ENCODE assay signal across 29 cellular contexts in genomic region chr10:58140054-58140453, GRCh38.
"Had no signal": no experiment of that assay in that cellular context is flagged by ENCODE, and none has a peak within 500 bp of the region (broad histone marks: within the 10 kb centered on the region; RNA-seq: fewer than 3 reads in every experiment).

No MANE protein-coding gene starts in this region.

- H3K27me3 Mint-ChIP-seq: progenitor cell of endocrine pancreas had no signal

- H3K9me3 ChIP-seq: neutrophil, psoas muscle, right lobe of liver, thoracic aorta, thyroid gland, tibial nerve, upper lobe of left lung had no signal

- H3K4me1 ChIP-seq: psoas muscle, right lobe of liver, stomach, thyroid gland, upper lobe of left lung had no signal

- H3K27me3 ChIP-seq: neutrophil, right lobe of liver, stomach, thyroid gland, tibial nerve, upper lobe of left lung had no signal

- H3K36me3 Mint-ChIP-seq: naive B cell; naive thymus-derived CD8-positive, alpha-beta T cell; stimulated activated effector memory CD8-positive, alpha-beta T cell treated with anti-CD3 and anti-CD28 coated beads, Interleukin-12 subunit alpha, Interleukin-12 subunit beta, amount 100 ng/mL, for 72 hours; stimulated activated naive B cell treated with anti-CD40 and anti-IgM and Interleukin-4, amounts not matched to agents 10 μg/mL and 1 μg/mL and 100 μg/mL, for 72 hours had no signal

- H3K4me3 ChIP-seq: psoas muscle, right lobe of liver, skin epidermis, stomach, thoracic aorta, thyroid gland, tibial nerve, upper lobe of left lung had no signal

- H3K4me1 Mint-ChIP-seq: naive B cell; nephron progenitor cell; neural crest cell; stimulated activated naive B cell treated with anti-CD40 and anti-IgM and Interleukin-4, amounts not matched to agents 10 μg/mL and 1 μg/mL and 100 μg/mL, for 72 hours had no signal

- DNase-seq: naive B cell; naive thymus-derived CD8-positive, alpha-beta T cell; nephron progenitor cell; nucleus accumbens; posterior cingulate gyrus; psoas muscle; right cardiac atrium; right lobe of liver; stimulated activated CD4-positive, alpha-beta T cell treated with anti-CD3 and anti-CD28 coated beads, Interleukin-15, amount 100 ng/mL, for 24 hours; stimulated activated CD4-positive, alpha-beta T cell treated with anti-CD3 and anti-CD28 coated beads, Interleukin-2, amount 100 ng/mL, for 24 hours; stimulated activated CD4-positive, alpha-beta T cell treated with anti-CD3 and anti-CD28 coated beads, Interleukin-2, amount 100 ng/mL, for 48 hours; stimulated activated CD4-positive, alpha-beta T cell treated with anti-CD3 and anti-CD28 coated beads, Interleukin-4, amount 100 ng/mL, for 24 hours; stimulated activated naive B cell treated with anti-CD40 and anti-IgM and Interleukin-4, amounts not matched to agents 10 μg/mL and 1 μg/mL and 100 μg/mL, for 72 hours; stimulated activated naive CD4-positive, alpha-beta T cell treated with Interleukin-2 at 50 U/mL for 16 hours; stomach; thyroid gland; trophoblast cell; upper lobe of left lung had no signal

- H3K36me3 ChIP-seq: neutrophil, right lobe of liver, stomach, thoracic aorta, thyroid gland, tibial nerve, upper lobe of left lung had no signal

- ATAC-seq: naive thymus-derived CD8-positive, alpha-beta T cell; natural killer cell treated with Interleukin-12 subunit alpha and Interleukin-12 subunit beta and Interleukin-15 and Interleukin-18, amount 100 ng/mL, for 72 hours; psoas muscle; right cardiac atrium; right lobe of liver; stimulated activated effector memory CD8-positive, alpha-beta T cell treated with anti-CD3 and anti-CD28 coated beads, Interleukin-12 subunit alpha, Interleukin-12 subunit beta, amount 100 ng/mL, for 72 hours; stimulated activated naive B cell treated with anti-CD40 and anti-IgM and Interleukin-4, amounts not matched to agents 10 μg/mL and 1 μg/mL and 100 μg/mL, for 72 hours had no signal

- H3K27ac Mint-ChIP-seq: naive thymus-derived CD8-positive, alpha-beta T cell; natural killer cell treated with Interleukin-12 subunit alpha and Interleukin-12 subunit beta and Interleukin-15 and Interleukin-18, amount 100 ng/mL, for 72 hours; nephron progenitor cell; progenitor cell of endocrine pancreas; stimulated activated effector memory CD8-positive, alpha-beta T cell treated with anti-CD3 and anti-CD28 coated beads, Interleukin-12 subunit alpha, Interleukin-12 subunit beta, amount 100 ng/mL, for 72 hours; stimulated activated naive B cell treated with anti-CD40 and anti-IgM and Interleukin-4, amounts not matched to agents 10 μg/mL and 1 μg/mL and 100 μg/mL, for 72 hours; stimulated activated naive CD8-positive, alpha-beta T cell treated with anti-CD3 and anti-CD28 coated beads, Interleukin-15, Interleukin-2, amounts not matched to agents 100 ng/mL and 50 ng/mL, for 24 hours had no signal

- H3K27ac ChIP-seq: neutrophil, parathyroid adenoma, psoas muscle, right lobe of liver, skin epidermis, stomach, thoracic aorta, thyroid gland, tibial nerve, upper lobe of left lung had no signal

- H3K9ac ChIP-seq: parathyroid adenoma had no signal

- FAIRE-seq: urothelium cell line had no signal

- H3K4me3 Mint-ChIP-seq: naive B cell; naive thymus-derived CD8-positive, alpha-beta T cell; natural killer cell treated with Interleukin-12 subunit alpha and Interleukin-12 subunit beta and Interleukin-15 and Interleukin-18, amount 100 ng/mL, for 72 hours; nephron progenitor cell; neural crest cell; stimulated activated effector memory CD8-positive, alpha-beta T cell treated with anti-CD3 and anti-CD28 coated beads, Interleukin-12 subunit alpha, Interleukin-12 subunit beta, amount 100 ng/mL, for 72 hours; stimulated activated naive B cell treated with anti-CD40 and anti-IgM and Interleukin-4, amounts not matched to agents 10 μg/mL and 1 μg/mL and 100 μg/mL, for 72 hours; stimulated activated naive CD8-positive, alpha-beta T cell treated with anti-CD3 and anti-CD28 coated beads, Interleukin-15, Interleukin-2, amounts not matched to agents 100 ng/mL and 50 ng/mL, for 24 hours had no signal
